ENCODE assay signal across 1 cellular context in genomic region chr15:58361291-58361759, GRCh38.
TF ChIP-seq lines count a peak whose summit lies in the region.

No MANE protein-coding gene starts in this region.

TF ChIP-seq in HEK293, 187 proteins besides CTCF, POLR2A, EP300 and RAD21 (continued from another document and continues in another):
- TF ChIP-seq PRDM2 (tag by site-specific recombination; IDR thresholded peaks at IDR 0.05; ENCODE audit: borderline replicate concordance): no peak
- TF ChIP-seq ZSCAN16 (tag by site-specific recombination; IDR thresholded peaks at IDR 0.05): peak; percentile 61; the same call in 1 of the 2 replicates
- TF ChIP-seq ZNF510 (tag by site-specific recombination; IDR thresholded peaks at IDR 0.05; ENCODE audit: insufficient replicate concordance): no peak
- TF ChIP-seq ZNF768 (tag by site-specific recombination; IDR thresholded peaks at IDR 0.05): no peak
- peak; percentile 80 for TF ChIP-seq ZNF600 (tag by site-specific recombination; IDR thresholded peaks at IDR 0.05)
- no peak for TF ChIP-seq SALL2 (tag by site-specific recombination; IDR thresholded peaks at IDR 0.05; ENCODE audit: borderline replicate concordance)
- peak; percentile 76; the same call in 1 of the 2 replicates for TF ChIP-seq ZNF692 (tag by site-specific recombination; IDR thresholded peaks at IDR 0.05)
- TF ChIP-seq ZNF174 (tag by site-specific recombination; IDR thresholded peaks at IDR 0.05): no peak
- peak; percentile 84 for TF ChIP-seq ZXDB (tag by site-specific recombination; IDR thresholded peaks at IDR 0.05)
- TF ChIP-seq ZNF544 (tag by site-specific recombination; IDR thresholded peaks at IDR 0.05): no peak
- no peak for TF ChIP-seq ZFP3 (tag by site-specific recombination; IDR thresholded peaks at IDR 0.05; ENCODE audit: low read depth)
- no peak for TF ChIP-seq ZNF785 (tag by site-specific recombination; IDR thresholded peaks at IDR 0.05)
- no peak for TF ChIP-seq ZNF302 (tag by site-specific recombination; IDR thresholded peaks at IDR 0.05; ENCODE audit: low read depth)
- peak; percentile 97 for TF ChIP-seq PRDM6 (tag by site-specific recombination; IDR thresholded peaks at IDR 0.05)
- no peak for TF ChIP-seq ZNF596 (tag by site-specific recombination; IDR thresholded peaks at IDR 0.05)
- TF ChIP-seq IKZF3 (tag by site-specific recombination; IDR thresholded peaks at IDR 0.05): peak; percentile 96
- 0 out of 2 replicates have a peak, but pooled peaks have one; percentile 57 for TF ChIP-seq ZNF501 (tag by site-specific recombination; IDR thresholded peaks at IDR 0.05)
- TF ChIP-seq ZNF580 (tag by site-specific recombination; IDR thresholded peaks at IDR 0.05): peak; percentile 81; the same call in 1 of the 2 replicates
- TF ChIP-seq ZNF518A (tag by site-specific recombination; conservative IDR thresholded peaks at IDR 0.05; ENCODE audit: low read depth): peak; percentile 24; the same call in 1 of the 2 replicates
- TF ChIP-seq SCRT1 (tag by site-specific recombination; IDR thresholded peaks at IDR 0.05; ENCODE audit: borderline replicate concordance): 0 out of 2 replicates have a peak, but pooled peaks have one; percentile 23
- TF ChIP-seq ZNF791 (tag by site-specific recombination; IDR thresholded peaks at IDR 0.05): no peak
- no peak for TF ChIP-seq ZNF223 (tag by site-specific recombination; IDR thresholded peaks at IDR 0.05)
- no peak for TF ChIP-seq ZNF513 (tag by site-specific recombination; IDR thresholded peaks at IDR 0.05)
- TF ChIP-seq ZNF24 (tag by site-specific recombination; IDR thresholded peaks at IDR 0.05): peak; percentile 93
- no peak for TF ChIP-seq ZNF121 (tag by site-specific recombination; IDR thresholded peaks at IDR 0.05)
- peak; percentile 97 for TF ChIP-seq ZNF843 (tag by site-specific recombination; IDR thresholded peaks at IDR 0.05)
- TF ChIP-seq GFI1B (tag by site-specific recombination; IDR thresholded peaks at IDR 0.05): 0 out of 2 replicates have a peak, but pooled peaks have one; percentile 57
- no peak for TF ChIP-seq ZNF138 (tag by site-specific recombination; IDR thresholded peaks at IDR 0.05; ENCODE audit: borderline replicate concordance)
- TF ChIP-seq SP7 (tag by site-specific recombination; IDR thresholded peaks at IDR 0.05): peak; percentile 97
- 0 out of 2 replicates have a peak, but pooled peaks have one; percentile 22 for TF ChIP-seq ZBTB6 (tag by site-specific recombination; IDR thresholded peaks at IDR 0.05)
- TF ChIP-seq ZNF214 (tag by site-specific recombination; IDR thresholded peaks at IDR 0.05; ENCODE audit: borderline replicate concordance): no peak
- TF ChIP-seq GLIS1 (tag by site-specific recombination; IDR thresholded peaks at IDR 0.05): peak; percentile 84
- no peak for TF ChIP-seq PRDM10 (tag by site-specific recombination; IDR thresholded peaks at IDR 0.05)
- TF ChIP-seq ZNF404 (tag by site-specific recombination; IDR thresholded peaks at IDR 0.05): no peak
